16 cellular contexts compared by ENCODE assay signal in genomic region chr11:14335712-14336111, GRCh38. TPM values are rescaled to one million over a fixed set of nuclear protein-coding genes. Genes with fewer than 3 reads are reported as not detected.
DNase-seq lines count a peak whose midpoint lies in the region; TF ChIP-seq lines count a peak whose summit lies in the region.
"Had no signal": no experiment of that assay in that cellular context is flagged by ENCODE, and none has a peak within 500 bp of the region (broad histone marks: within the 10 kb centered on the region; RNA-seq: fewer than 3 reads in every experiment).

No MANE protein-coding gene starts in this region.

- TF ChIP-seq POLR2A in thyroid gland (IDR thresholded peaks at IDR 0.05) = no peak

- H3F3A ChIP-seq in GM23248 (ENCODE audit: insufficient read depth) = peaks cover 58% of the 10 kb centered on the region

- 96 to 100% methylated on average over 1 of the region's 1 CpG for WGBS in GM23248 (ENCODE audit: low coverage in 1 of 2, low lambda C conversion rate in 2 of 2, missing lambda C conversion rate in 2 of 2), 2 experiments
- WGBS in mammary epithelial cell (ENCODE audit: low coverage, missing lambda C conversion rate) = 62% methylated on average over 1 of the region's 1 CpG
- WGBS in thyroid gland, 2 donors = 64 to 73% methylated on average over 1 of the region's 1 CpG

- H3K9ac ChIP-seq in GM23248 (no peak overlapping the region), mammary epithelial cell (ENCODE audit: insufficient read depth, low read length) (peak overlapping the region; percentile 87)

- no peak overlapping the region for H2AFZ ChIP-seq in GM23248
- H2AFZ ChIP-seq in mammary epithelial cell (ENCODE audit: low read depth, low read length) = no peak overlapping the region
- no peak overlapping the region for H2AFZ ChIP-seq in osteoblast (ENCODE audit: low read length)

- H3K4me3 Mint-ChIP-seq in IgD-negative memory B cell = peak overlapping the region in 1 of 4 donors; percentile 2

- DNase-seq in GM23248 = no peak
- DNase-seq in mammary epithelial cell = no peak
- no peak for DNase-seq in osteoblast (ENCODE audit: insufficient read length, low spot score, missing footprints)
- DNase-seq in thyroid gland = no peak
- no peak for DNase-seq in SKM-1 (lab: John Stamatoyannopoulos, UW; ENCODE audit: unreplicated experiment)
- no peak for DNase-seq in cerebellum (ENCODE audit: low spot score)
- DNase-seq: body of pancreas; CD4-positive, alpha-beta memory T cell; effector memory CD4-positive, alpha-beta T cell; naive thymus-derived CD4-positive, alpha-beta T cell; NCI-H2081; NCI-H82; SHP77; sigmoid colon had no signal

- H3K27me3 Mint-ChIP-seq in IgD-negative memory B cell = no peaks in the 10 kb centered on the region
- H3K27me3 Mint-ChIP-seq: CD4-positive, alpha-beta memory T cell; naive thymus-derived CD4-positive, alpha-beta T cell had no signal

- H3K27ac ChIP-seq in GM23248 (peak overlapping the region; percentile 87), mammary epithelial cell (ENCODE audit: insufficient read depth, low read depth, low read length) (peak overlapping the region; percentile 98), osteoblast (ENCODE audit: low read depth, low read length) (peak overlapping the region; percentile 24), thyroid gland (no peak overlapping the region)
- H3K27ac ChIP-seq: body of pancreas, HL-60, sigmoid colon had no signal

- BruUV-seq in mammary epithelial cell (replicated peaks; lab: Mats Ljungman, UMichigan) = no TSS peak

- CTCF ChIA-PET in mammary epithelial cell (lab: Charles Lee; ENCODE audit: low non-redundant PET) = no interaction called here

- in situ Hi-C loops in GM23248 (cut with MboI) = loop anchor here (10.0 kb wide), 1 partner anchor 61 kb away; no protein-coding TSS in a partner anchor
- in situ Hi-C loops in mammary epithelial cell (cut with MboI; ENCODE audit: low sequenced_read_pairs in 2 of 2) = no loop called here

- H4K20me1 ChIP-seq in GM23248 (ENCODE audit: insufficient read depth) (peaks cover 10% of the 10 kb centered on the region), mammary epithelial cell (ENCODE audit: insufficient read depth, low read length) (no peaks in the 10 kb centered on the region), osteoblast (ENCODE audit: insufficient read depth, low read length) (peaks cover 12% of the 10 kb centered on the region)

- H3K36me3 ChIP-seq in GM23248 (ENCODE audit: low read depth) = no peaks in the 10 kb centered on the region
- peaks cover 2% of the 10 kb centered on the region for H3K36me3 ChIP-seq in mammary epithelial cell (ENCODE audit: insufficient read depth, low read length)
- no peaks in the 10 kb centered on the region for H3K36me3 ChIP-seq in osteoblast (ENCODE audit: insufficient read depth, low read length)
- H3K36me3 ChIP-seq in thyroid gland = no peaks in the 10 kb centered on the region
- H3K36me3 ChIP-seq: sigmoid colon had no signal

- no peak for TF ChIP-seq CTCF in mammary epithelial cell (conservative IDR thresholded peaks at IDR 0.05 in 1 of 2, IDR thresholded peaks at IDR 0.05 in 1 of 2; ENCODE audit: extremely low read depth in 1 of 2, insufficient read depth in 1 of 2, low read depth in 1 of 2, low read length in 2 of 2)
- TF ChIP-seq CTCF in osteoblast (IDR thresholded peaks at IDR 0.05; ENCODE audit: extremely low read depth, low read depth, low read length) = no peak
- no peak for TF ChIP-seq CTCF in thyroid gland (IDR thresholded peaks at IDR 0.05)

- no peaks in the 10 kb centered on the region for H3K9me2 ChIP-seq in GM23248 (ENCODE audit: insufficient read depth)

- peak overlapping the region in 2 of 3 donors; percentile 37 to 79 for H3K27ac Mint-ChIP-seq in IgD-negative memory B cell

- intact Hi-C loops in mammary epithelial cell (cut with micrococcal nuclease) (loop anchor here (2.0 kb wide), 1 partner anchor 77 kb away; no protein-coding TSS in a partner anchor), thyroid gland (cut with DNase I) (no loop called here)

- H3K79me2 ChIP-seq in GM23248 (ENCODE audit: insufficient read depth) (peaks cover 100% of the 10 kb centered on the region), mammary epithelial cell (ENCODE audit: insufficient read depth, low read length) (peaks cover 90% of the 10 kb centered on the region), osteoblast (ENCODE audit: insufficient read depth, low read length) (peaks cover 94% of the 10 kb centered on the region)

- H3K9me3 ChIP-seq in GM23248 (ENCODE audit: low read depth) (no peaks in the 10 kb centered on the region), mammary epithelial cell (replicated peaks; ENCODE audit: insufficient read depth, low read length) (no peaks in the 10 kb centered on the region), osteoblast (ENCODE audit: low read depth, low read length) (no peaks in the 10 kb centered on the region), thyroid gland (no peaks in the 10 kb centered on the region)
- H3K9me3 ChIP-seq: body of pancreas, sigmoid colon had no signal

- peaks cover 4% of the 10 kb centered on the region for H3K36me3 Mint-ChIP-seq in IgD-negative memory B cell

- dilution Hi-C loops in mammary epithelial cell (cut with HindIII; ENCODE audit: low sequenced_read_pairs) = no loop called here

- peaks cover 46 to 63% (median 49%) of the 10 kb centered on the region in 3 donors for H3K4me1 Mint-ChIP-seq in IgD-negative memory B cell

- H3K4me2 ChIP-seq in GM23248 (ENCODE audit: unreplicated experiment) = no peak overlapping the region
- peak overlapping the region; percentile 77 for H3K4me2 ChIP-seq in mammary epithelial cell (ENCODE audit: insufficient read depth, low read depth, low read length)
- no peak overlapping the region for H3K4me2 ChIP-seq in osteoblast (ENCODE audit: insufficient read depth, low read length)

- H3K27me3 ChIP-seq in GM23248 (replicated peaks; ENCODE audit: insufficient read depth) = no peaks in the 10 kb centered on the region
- no peaks in the 10 kb centered on the region for H3K27me3 ChIP-seq in mammary epithelial cell (ENCODE audit: insufficient read depth, low read length)
- H3K27me3 ChIP-seq in osteoblast (ENCODE audit: insufficient read depth, low read length) = no peaks in the 10 kb centered on the region
- no peaks in the 10 kb centered on the region for H3K27me3 ChIP-seq in thyroid gland
- H3K27me3 ChIP-seq: body of pancreas, sigmoid colon had no signal

- H3K9me3 Mint-ChIP-seq in IgD-negative memory B cell = peaks cover 5 to 15% (median 10%) of the 10 kb centered on the region in 3 donors

- H3K4me3 ChIP-seq in GM23248 (peak overlapping the region; percentile 54), mammary epithelial cell (replicated peaks in 1 of 3; ENCODE audit: insufficient read depth in 1 of 3, low read depth in 2 of 3, low read length in 3 of 3) (peak overlapping the region; percentile 37 to 46 (median 45)), osteoblast (ENCODE audit: insufficient read depth, low read length) (no peak overlapping the region), thyroid gland (replicated peaks in 1 of 3) (no peak overlapping the region)
- H3K4me3 ChIP-seq: body of pancreas, sigmoid colon had no signal

- H3K4me1 ChIP-seq in GM23248 (ENCODE audit: insufficient read depth) = peaks cover 51% of the 10 kb centered on the region
- H3K4me1 ChIP-seq in mammary epithelial cell (ENCODE audit: insufficient read depth, low read length) = peaks cover 28% of the 10 kb centered on the region
- peaks cover 20% of the 10 kb centered on the region for H3K4me1 ChIP-seq in osteoblast (ENCODE audit: insufficient read depth, low read length)
- peaks cover 0 to 4% of the 10 kb centered on the region in 2 donors for H3K4me1 ChIP-seq in thyroid gland
- H3K4me1 ChIP-seq: body of pancreas had no signal

RNA-seq across cellular contexts. Expression of gene RRAS2, which starts 23.3 kb away (rescaled TPM):
- total RNA-seq in GM23248 (2014; rRNA removed; shearing (Covaris generic)) = 328 and 382 TPM in 2 replicates
- polyA plus RNA-seq in GM23248 (2016; fragmentation: Nextera tagmentation; extraction: Ambion mirVana) = 260 and 268 TPM in 2 replicates
- 80.3 TPM for polyA plus RNA-seq in IgD-negative memory B cell
- 100 to 1,000 TPM; 125 to 141 TPM for total RNA-seq in mammary epithelial cell
- 50.0 TPM for polyA plus RNA-seq in mammary epithelial cell
- polyA minus RNA-seq in mammary epithelial cell = 37.4 TPM
- total RNA-seq in osteoblast = 91.1 and 101 TPM in 2 replicates
- total RNA-seq in thyroid gland = 10 to 100 TPM; 51.5 to 81.4 (median 66.8) TPM
- total RNA-seq in cerebellum = 29.8 TPM

Comparison
In these comparisons a context has a peak if more than half of its experiments do, and no peak if none do; other contexts are left out.
1. H3K27ac ChIP-seq: peak in GM23248 (single experiment), mammary epithelial cell (single experiment) and osteoblast (single experiment); none in thyroid gland (0 of 3).
2. H3K4me3 ChIP-seq: peak in GM23248 (single experiment) and mammary epithelial cell (3 of 3); none in osteoblast (single experiment) and thyroid gland (0 of 3).